Comparison of ENCODE assay signal across 23 cellular contexts in the genomic region with DNA sequence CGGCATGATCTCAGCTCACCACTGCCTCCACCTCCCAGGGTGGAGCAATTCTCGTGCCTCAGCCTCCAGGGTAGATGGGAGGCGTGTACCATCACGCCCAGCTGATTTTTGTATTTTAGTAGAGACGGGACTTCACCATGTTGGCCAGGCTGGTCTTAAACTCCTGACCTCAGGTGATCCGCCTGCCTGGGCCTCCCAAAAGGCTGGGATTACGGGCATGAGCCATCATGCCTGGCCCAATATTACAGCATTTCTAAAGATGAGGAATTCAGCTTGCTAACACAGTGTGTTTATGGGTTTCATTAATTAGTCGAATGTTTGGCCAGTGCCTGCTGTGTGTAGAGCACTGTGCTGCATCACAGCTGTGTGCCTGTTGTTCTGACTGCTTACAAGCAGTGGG. TPM values are rescaled to one million over a fixed set of nuclear protein-coding genes. Genes with fewer than 3 reads are reported as not detected.
DNase-seq lines count a peak whose midpoint lies in the region; ATAC-seq and TF ChIP-seq lines count a peak whose summit lies in the region.
"Had no signal": no experiment of that assay in that cellular context is flagged by ENCODE, and none has a peak within 500 bp of the region (broad histone marks: within the 10 kb centered on the region; RNA-seq: fewer than 3 reads in every experiment).

No MANE protein-coding gene starts in this region.

- peak overlapping the region; percentile 90 for H3K4me2 ChIP-seq in Loucy (ENCODE audit: low read depth, low read length, poor library complexity, severe bottlenecking)

- DNase-seq in activated naive CD4-positive, alpha-beta T cell treated with anti-CD3 and anti-CD28 coated beads, Interleukin-2, amount 10 ng/mL, durations not matched to agents 7 days and 5 days, result no peak
- no peak for DNase-seq in activated naive CD4-positive, alpha-beta T cell (lab: John Stamatoyannopoulos, UW)
- DNase-seq in central memory CD8-positive, alpha-beta T cell (ENCODE audit: low spot score in 2 of 2), result no peak
- no peak for DNase-seq in natural killer cell treated with Interleukin-12 subunit alpha and Interleukin-12 subunit beta and Interleukin-15 and Interleukin-18, amount 100 ng/mL, for 72 hours (ENCODE audit: low spot score)
- no peak for DNase-seq in NCI-H1694 (lab: John Stamatoyannopoulos, UW)
- DNase-seq in GM10266 (ENCODE audit: extremely low spot score), result no peak
- DNase-seq: activated CD4-positive, alpha-beta T cell treated with anti-CD3 and anti-CD28 coated beads for 4 hours; activated T-cell treated with anti-CD3 and anti-CD28 coated beads, Interleukin-2, amount 50 U/mL, for 4 hours; effector memory CD4-positive, alpha-beta T cell; heart left ventricle; HFFc6; left ventricle myocardium superior; mucosa of descending colon; NCI-H187 treated with DMSO at 0.1 percent for 48 hours; NCI-H226; nucleus accumbens; retina had no signal

- CTCF ChIA-PET in activated naive CD4-positive, alpha-beta T cell treated with anti-CD3 and anti-CD28 coated beads, Interleukin-2, amount 10 ng/mL, durations not matched to agents 7 days and 5 days (lab: Charles Lee), result no interaction called here

- peaks cover 89% of the 10 kb centered on the region for H3K79me2 ChIP-seq in Loucy (ENCODE audit: insufficient read depth, low read length)

- peak overlapping the region; percentile 57 for H3K9ac ChIP-seq in Loucy (ENCODE audit: low read depth, low read length, poor library complexity, severe bottlenecking)

- H3K4me1 ChIP-seq in Loucy (ENCODE audit: insufficient read depth, low read length, poor library complexity, severe bottlenecking), result peaks cover 76% of the 10 kb centered on the region

- H3K27me3 Mint-ChIP-seq in activated naive CD4-positive, alpha-beta T cell treated with anti-CD3 and anti-CD28 coated beads, Interleukin-2, amount 10 ng/mL, durations not matched to agents 7 days and 5 days, result no peaks in the 10 kb centered on the region
- H3K27me3 Mint-ChIP-seq in central memory CD8-positive, alpha-beta T cell, result no peaks in the 10 kb centered on the region
- no peaks in the 10 kb centered on the region for H3K27me3 Mint-ChIP-seq in natural killer cell treated with Interleukin-12 subunit alpha and Interleukin-12 subunit beta and Interleukin-15 and Interleukin-18, amount 100 ng/mL, for 72 hours

- H3K36me3 Mint-ChIP-seq in activated naive CD4-positive, alpha-beta T cell treated with anti-CD3 and anti-CD28 coated beads, Interleukin-2, amount 10 ng/mL, durations not matched to agents 7 days and 5 days, result peaks cover 54% of the 10 kb centered on the region
- peaks cover 26% of the 10 kb centered on the region for H3K36me3 Mint-ChIP-seq in central memory CD8-positive, alpha-beta T cell (ENCODE audit: insufficient read depth)
- peaks cover 4% of the 10 kb centered on the region for H3K36me3 Mint-ChIP-seq in natural killer cell treated with Interleukin-12 subunit alpha and Interleukin-12 subunit beta and Interleukin-15 and Interleukin-18, amount 100 ng/mL, for 72 hours

- no peaks in the 10 kb centered on the region for H3K9me3 Mint-ChIP-seq in activated naive CD4-positive, alpha-beta T cell treated with anti-CD3 and anti-CD28 coated beads, Interleukin-2, amount 10 ng/mL, durations not matched to agents 7 days and 5 days
- H3K9me3 Mint-ChIP-seq in central memory CD8-positive, alpha-beta T cell, result no peaks in the 10 kb centered on the region
- H3K9me3 Mint-ChIP-seq in natural killer cell treated with Interleukin-12 subunit alpha and Interleukin-12 subunit beta and Interleukin-15 and Interleukin-18, amount 100 ng/mL, for 72 hours, result no peaks in the 10 kb centered on the region
- H3K9me3 Mint-ChIP-seq: activated T-cell treated with anti-CD3 and anti-CD28 coated beads, Interleukin-2, amount 50 U/mL, for 4 hours; HFFc6 had no signal

- ATAC-seq in central memory CD8-positive, alpha-beta T cell (replicated peaks; ENCODE audit: extremely low read depth, poor library complexity, severe bottlenecking), result no peak
- no peak for ATAC-seq in natural killer cell treated with Interleukin-12 subunit alpha and Interleukin-12 subunit beta and Interleukin-15 and Interleukin-18, amount 100 ng/mL, for 72 hours
- ATAC-seq in HG03457 (IDR thresholded peaks at IDR 0.05; ENCODE audit: unreplicated experiment), result no peak
- ATAC-seq: activated T-cell treated with anti-CD3 and anti-CD28 coated beads, Interleukin-2, amount 50 U/mL, for 4 hours; heart left ventricle; K562; left ventricle myocardium superior; mucosa of descending colon had no signal

- TF ChIP-seq CTCF in Loucy (conservative IDR thresholded peaks at IDR 0.05; ENCODE audit: low read length) (no peak), GM10266 (IDR thresholded peaks at IDR 0.05; ENCODE audit: control insufficient read depth, insufficient read depth, low read depth, missing control alignments) (no peak)

- H3K36me3 ChIP-seq in Loucy (ENCODE audit: insufficient read depth, low read length), result no peaks in the 10 kb centered on the region

- H3K4me3 Mint-ChIP-seq in activated naive CD4-positive, alpha-beta T cell treated with anti-CD3 and anti-CD28 coated beads, Interleukin-2, amount 10 ng/mL, durations not matched to agents 7 days and 5 days, result no peak overlapping the region
- no peak overlapping the region for H3K4me3 Mint-ChIP-seq in central memory CD8-positive, alpha-beta T cell
- H3K4me3 Mint-ChIP-seq in natural killer cell treated with Interleukin-12 subunit alpha and Interleukin-12 subunit beta and Interleukin-15 and Interleukin-18, amount 100 ng/mL, for 72 hours, result no peak overlapping the region
- H3K4me3 Mint-ChIP-seq: activated T-cell treated with anti-CD3 and anti-CD28 coated beads, Interleukin-2, amount 50 U/mL, for 4 hours; HFFc6 had no signal

- no peaks in the 10 kb centered on the region for H3K27me3 ChIP-seq in Loucy (ENCODE audit: insufficient read depth, low read length, poor library complexity, severe bottlenecking)
- H3K27me3 ChIP-seq: heart left ventricle had no signal

- H4K20me1 ChIP-seq in Loucy (ENCODE audit: insufficient read depth, low read length, poor library complexity, severe bottlenecking), result peaks cover 58% of the 10 kb centered on the region

- peaks cover 87% of the 10 kb centered on the region for H3K4me1 Mint-ChIP-seq in activated naive CD4-positive, alpha-beta T cell treated with anti-CD3 and anti-CD28 coated beads, Interleukin-2, amount 10 ng/mL, durations not matched to agents 7 days and 5 days
- H3K4me1 Mint-ChIP-seq in central memory CD8-positive, alpha-beta T cell, result peaks cover 82% of the 10 kb centered on the region
- peaks cover 70 to 84% of the 10 kb centered on the region in 2 donors for H3K4me1 Mint-ChIP-seq in natural killer cell treated with Interleukin-12 subunit alpha and Interleukin-12 subunit beta and Interleukin-15 and Interleukin-18, amount 100 ng/mL, for 72 hours (ENCODE audit: low read depth in 2 of 2)

- peak overlapping the region; percentile 46 for H3K27ac Mint-ChIP-seq in activated naive CD4-positive, alpha-beta T cell treated with anti-CD3 and anti-CD28 coated beads, Interleukin-2, amount 10 ng/mL, durations not matched to agents 7 days and 5 days
- H3K27ac Mint-ChIP-seq in central memory CD8-positive, alpha-beta T cell (ENCODE audit: low read depth), result peak overlapping the region; percentile 89
- H3K27ac Mint-ChIP-seq in natural killer cell treated with Interleukin-12 subunit alpha and Interleukin-12 subunit beta and Interleukin-15 and Interleukin-18, amount 100 ng/mL, for 72 hours, result peak overlapping the region; percentile 78 to 91

- H3K4me3 ChIP-seq in Loucy (ENCODE audit: low read length, poor library complexity, severe bottlenecking), result peak overlapping the region; percentile 64
- H3K4me3 ChIP-seq: heart left ventricle, K562, mucosa of descending colon had no signal

- H3K9me3 ChIP-seq in Loucy (ENCODE audit: insufficient read depth, low read depth, low read length), result no peaks in the 10 kb centered on the region
- H3K9me3 ChIP-seq: heart left ventricle, mucosa of descending colon had no signal

- no peaks in the 10 kb centered on the region for H3K9me2 ChIP-seq in Loucy (replicated peaks; ENCODE audit: low read depth, low read length)

- H3F3A ChIP-seq in Loucy (ENCODE audit: low read depth), result peaks cover 20% of the 10 kb centered on the region

- no peak overlapping the region for H2AFZ ChIP-seq in Loucy (ENCODE audit: low read length)

RNA-seq across cellular contexts. Expression of gene WDR37, which starts 3.7 kb away (rescaled TPM):
- 10 to 100 TPM; 31.8 to 37.6 TPM for total RNA-seq in natural killer cell treated with Interleukin-12 subunit alpha and Interleukin-12 subunit beta and Interleukin-15 and Interleukin-18, amount 100 ng/mL, for 72 hours

RNA-seq across cellular contexts. Expression of gene IDI1, which starts 11.0 kb away (rescaled TPM):
- total RNA-seq in natural killer cell treated with Interleukin-12 subunit alpha and Interleukin-12 subunit beta and Interleukin-15 and Interleukin-18, amount 100 ng/mL, for 72 hours, result 100 to 1,000 TPM in 1 of 2 donors, 10 to 100 TPM in 1; 85.7 to 140 TPM

RNA-seq across cellular contexts. Expression of gene IDI2, which starts 34.2 kb away (rescaled TPM):
- not detected for total RNA-seq in natural killer cell treated with Interleukin-12 subunit alpha and Interleukin-12 subunit beta and Interleukin-15 and Interleukin-18, amount 100 ng/mL, for 72 hours
- total RNA-seq: activated T-cell treated with anti-CD3 and anti-CD28 coated beads, Interleukin-2, amount 50 U/mL, for 4 hours; chondrocyte; Daoy; HFFc6; K562; left ventricle myocardium superior; mucosa of descending colon; RPMI7951 had no signal
